1 cellular context compared by ENCODE assay signal in genomic region chr9:137064027-137064879, GRCh38.
A peak's percentile ranks its signal among the peaks of the same experiment; 100 is the strongest.
TF ChIP-seq lines count a peak whose summit lies in the region.

No MANE protein-coding gene starts in this region.

TF ChIP-seq in HEK293, 187 proteins besides CTCF, POLR2A, EP300 and RAD21 (continued from another document):
- no peak for TF ChIP-seq PATZ1 (tag by site-specific recombination; IDR thresholded peaks at IDR 0.05)
- TF ChIP-seq BCL11B (tag by site-specific recombination; IDR thresholded peaks at IDR 0.05; ENCODE audit: low read depth), result peak; percentile 49; the same call in 1 of the 2 replicates
- TF ChIP-seq ZNF23 (tag by site-specific recombination; IDR thresholded peaks at IDR 0.05; ENCODE audit: borderline replicate concordance), result no peak
- TF ChIP-seq ZEB2 (tag by site-specific recombination; IDR thresholded peaks at IDR 0.05), result 0 out of 2 replicates have a peak, but pooled peaks have one; percentile 32
- TF ChIP-seq ZNF654 (tag by site-specific recombination; IDR thresholded peaks at IDR 0.05; ENCODE audit: low read depth), result peak; percentile 48
- TF ChIP-seq, protein P1, sequence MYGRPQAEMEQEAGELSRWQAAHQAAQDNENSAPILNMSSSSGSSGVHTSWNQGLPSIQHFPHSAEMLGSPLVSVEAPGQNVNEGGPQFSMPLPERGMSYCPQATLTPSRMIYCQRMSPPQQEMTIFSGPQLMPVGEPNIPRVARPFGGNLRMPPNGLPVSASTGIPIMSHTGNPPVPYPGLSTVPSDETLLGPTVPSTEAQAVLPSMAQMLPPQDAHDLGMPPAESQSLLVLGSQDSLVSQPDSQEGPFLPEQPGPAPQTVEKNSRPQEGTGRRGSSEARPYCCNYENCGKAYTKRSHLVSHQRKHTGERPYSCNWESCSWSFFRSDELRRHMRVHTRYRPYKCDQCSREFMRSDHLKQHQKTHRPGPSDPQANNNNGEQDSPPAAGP (tag by site-specific recombination; IDR thresholded peaks at IDR 0.05), result peak; percentile 24; the same call in 1 of the 2 replicates
- peak; percentile 86; the same call in 1 of the 2 replicates for TF ChIP-seq ZNF2 (tag by site-specific recombination; IDR thresholded peaks at IDR 0.05)
- peak; percentile 82 for TF ChIP-seq ZFHX2 (tag by site-specific recombination; conservative IDR thresholded peaks at IDR 0.05)
- TF ChIP-seq YY2 (tag by site-specific recombination; IDR thresholded peaks at IDR 0.05), result no peak
- TF ChIP-seq IKZF3 (tag by site-specific recombination; IDR thresholded peaks at IDR 0.05), result peak; percentile 45; the same call in 1 of the 2 replicates
- peak; percentile 64 for TF ChIP-seq ZBTB48 (tag by site-specific recombination; IDR thresholded peaks at IDR 0.05)
- TF ChIP-seq KLF9 (tag by site-specific recombination; IDR thresholded peaks at IDR 0.05; ENCODE audit: low read depth), result peak; percentile 67
- no peak for TF ChIP-seq ZNF24 (tag by site-specific recombination; IDR thresholded peaks at IDR 0.05)
